Comparison of ENCODE assay signal across 14 cellular contexts in genomic region chr3:152392474-152392873, GRCh38.
DNase-seq lines count a peak whose midpoint lies in the region; ATAC-seq and TF ChIP-seq lines count a peak whose summit lies in the region.
"Had no signal": no experiment of that assay in that cellular context is flagged by ENCODE, and none has a peak within 500 bp of the region (broad histone marks: within the 10 kb centered on the region; RNA-seq: fewer than 3 reads in every experiment).

No MANE protein-coding gene starts in this region.

- peaks cover 34% of the 10 kb centered on the region for H3K36me3 Mint-ChIP-seq in HFFc6 (ENCODE audit: low read depth)
- peaks cover 33% of the 10 kb centered on the region for H3K36me3 Mint-ChIP-seq in activated CD4-positive, alpha-beta memory T cell treated with anti-CD3 and anti-CD28 coated beads for 36 hours

- CTCF ChIA-PET in activated CD4-positive, alpha-beta memory T cell treated with anti-CD3 and anti-CD28 coated beads for 36 hours (lab: Charles Lee): no interaction called here

- TF ChIP-seq EP300 in gastroesophageal sphincter (IDR thresholded peaks at IDR 0.05): no peak

- no peaks in the 10 kb centered on the region for H3K9me3 Mint-ChIP-seq in HFFc6
- peaks cover 8% of the 10 kb centered on the region for H3K9me3 Mint-ChIP-seq in activated CD4-positive, alpha-beta memory T cell treated with anti-CD3 and anti-CD28 coated beads for 36 hours
- H3K9me3 Mint-ChIP-seq: activated B cell treated with CpG ODN at 0.5 μM for 24 hours had no signal

- no peak overlapping the region for H2AFZ ChIP-seq in ACC112 (ENCODE audit: low read length, unreplicated experiment)

- H3K27ac ChIP-seq in ACC112 (ENCODE audit: low read depth, low read length) (0 out of 2 replicates have a peak overlapping the region, but pooled peaks have one; percentile 2), gastroesophageal sphincter (peak overlapping the region; percentile 72 to 92 (median 80)), gastrocnemius medialis (peak overlapping the region; percentile 92 to 96 (median 94)), body of pancreas (no peak overlapping the region)

- peaks cover 30% of the 10 kb centered on the region for H3K4me1 ChIP-seq in ACC112 (ENCODE audit: control insufficient read depth, insufficient read depth, low read length, unreplicated experiment)
- H3K4me1 ChIP-seq in gastroesophageal sphincter: peaks cover 41 to 97% (median 47%) of the 10 kb centered on the region in 3 donors
- peaks cover 89 to 93% of the 10 kb centered on the region in 2 donors for H3K4me1 ChIP-seq in gastrocnemius medialis
- H3K4me1 ChIP-seq in body of pancreas: peaks cover 47% of the 10 kb centered on the region

- H3K4me3 ChIP-seq in ACC112 (ENCODE audit: low read depth, low read length) (no peak overlapping the region), gastroesophageal sphincter (no peak overlapping the region), gastrocnemius medialis (no peak overlapping the region), body of pancreas (no peak overlapping the region)
- H3K4me3 ChIP-seq: MG63, spleen had no signal

- DNase-seq in HFFc6 (no peak), gastrocnemius medialis (no peak), sciatic nerve (ENCODE audit: low spot score) (no peak), NCI-H2029 (lab: John Stamatoyannopoulos, UW) (no peak), body of pancreas (no peak)
- DNase-seq in activated CD4-positive, alpha-beta memory T cell treated with anti-CD3 and anti-CD28 coated beads for 36 hours: no peak
- DNase-seq: activated B cell treated with CpG ODN at 0.5 μM for 24 hours; activated CD8-positive, alpha-beta memory T cell treated with anti-CD3 and anti-CD28 coated beads, Interleukin-2, amount 10 ng/mL, durations not matched to agents 7 days and 5 days; activated naive CD4-positive, alpha-beta T cell; effector CD4-positive, alpha-beta T cell; MG63; spleen had no signal

- H3K9me3 ChIP-seq in gastroesophageal sphincter: no peaks in the 10 kb centered on the region
- H3K9me3 ChIP-seq in gastrocnemius medialis: no peaks in the 10 kb centered on the region
- H3K9me3 ChIP-seq in body of pancreas: no peaks in the 10 kb centered on the region
- H3K9me3 ChIP-seq: MG63 had no signal

- in situ Hi-C loops in gastrocnemius medialis (cut with MboI; ENCODE audit: low sequenced_read_pairs in 4 of 4): no loop called here

- POLR2A ChIA-PET in activated CD4-positive, alpha-beta memory T cell treated with anti-CD3 and anti-CD28 coated beads for 36 hours (lab: Charles Lee): no interaction called here

- H3K79me2 ChIP-seq in ACC112 (ENCODE audit: control insufficient read depth, insufficient read depth, low read length, unreplicated experiment): peaks cover 79% of the 10 kb centered on the region

- TF ChIP-seq POLR2A in gastroesophageal sphincter (IDR thresholded peaks at IDR 0.05) (no peak), gastrocnemius medialis (IDR thresholded peaks at IDR 0.05) (no peak), body of pancreas (IDR thresholded peaks at IDR 0.05) (no peak)

- peak overlapping the region; percentile 34; the same call in 1 of the 2 replicates for H3K4me3 Mint-ChIP-seq in HFFc6
- H3K4me3 Mint-ChIP-seq in activated CD4-positive, alpha-beta memory T cell treated with anti-CD3 and anti-CD28 coated beads for 36 hours: no peak overlapping the region
- H3K4me3 Mint-ChIP-seq: activated B cell treated with CpG ODN at 0.5 μM for 24 hours; activated CD8-positive, alpha-beta memory T cell treated with anti-CD3 and anti-CD28 coated beads, Interleukin-2, amount 10 ng/mL, durations not matched to agents 7 days and 5 days had no signal

- no peak for ATAC-seq in gastroesophageal sphincter
- no peak for ATAC-seq in gastrocnemius medialis
- ATAC-seq in sciatic nerve: no peak
- no peak for ATAC-seq in body of pancreas
- ATAC-seq: activated CD8-positive, alpha-beta memory T cell treated with anti-CD3 and anti-CD28 coated beads, Interleukin-2, amount 10 ng/mL, durations not matched to agents 7 days and 5 days had no signal

- no peaks in the 10 kb centered on the region; the same call in 1 of the 2 replicates for H3K27me3 Mint-ChIP-seq in HFFc6 (ENCODE audit: insufficient read depth)
- H3K27me3 Mint-ChIP-seq in activated CD4-positive, alpha-beta memory T cell treated with anti-CD3 and anti-CD28 coated beads for 36 hours: no peaks in the 10 kb centered on the region
- H3K27me3 Mint-ChIP-seq: activated B cell treated with CpG ODN at 0.5 μM for 24 hours; activated CD8-positive, alpha-beta memory T cell treated with anti-CD3 and anti-CD28 coated beads, Interleukin-2, amount 10 ng/mL, durations not matched to agents 7 days and 5 days had no signal

- H3K27ac Mint-ChIP-seq in HFFc6: peak overlapping the region; percentile 50
- H3K27ac Mint-ChIP-seq in activated CD4-positive, alpha-beta memory T cell treated with anti-CD3 and anti-CD28 coated beads for 36 hours: no peak overlapping the region
- H3K27ac Mint-ChIP-seq: activated CD8-positive, alpha-beta memory T cell treated with anti-CD3 and anti-CD28 coated beads, Interleukin-2, amount 10 ng/mL, durations not matched to agents 7 days and 5 days had no signal

- H3K36me3 ChIP-seq in ACC112 (ENCODE audit: insufficient read depth, low read length) (peaks cover 10% of the 10 kb centered on the region), gastroesophageal sphincter (no peaks in the 10 kb centered on the region), gastrocnemius medialis (peaks cover 0 to 6% of the 10 kb centered on the region in 2 donors), body of pancreas (replicated peaks in 1 of 2; ENCODE audit: insufficient read depth in 1 of 2, low read depth in 2 of 2) (no peaks in the 10 kb centered on the region)

- TF ChIP-seq CTCF in HFFc6 (IDR thresholded peaks at IDR 0.05) (no peak), gastroesophageal sphincter (IDR thresholded peaks at IDR 0.05) (no peak), gastrocnemius medialis (IDR thresholded peaks at IDR 0.05 in 4 of 5, conservative IDR thresholded peaks at IDR 0.05 in 1 of 5) (no peak), body of pancreas (IDR thresholded peaks at IDR 0.05) (no peak)

- peaks cover 65% of the 10 kb centered on the region for H3K4me1 Mint-ChIP-seq in HFFc6 (ENCODE audit: low read depth)
- H3K4me1 Mint-ChIP-seq in activated CD4-positive, alpha-beta memory T cell treated with anti-CD3 and anti-CD28 coated beads for 36 hours (ENCODE audit: low read depth): peaks cover 64% of the 10 kb centered on the region

- H3K27me3 ChIP-seq in ACC112 (ENCODE audit: insufficient read depth, low read length): no peaks in the 10 kb centered on the region
- no peaks in the 10 kb centered on the region for H3K27me3 ChIP-seq in gastroesophageal sphincter
- H3K27me3 ChIP-seq in gastrocnemius medialis: no peaks in the 10 kb centered on the region
- no peaks in the 10 kb centered on the region for H3K27me3 ChIP-seq in body of pancreas
- H3K27me3 ChIP-seq: MG63, spleen had no signal

- WGBS in gastroesophageal sphincter (ENCODE audit: low coverage in 1 of 2), 2 donors: 14% methylated on average over 1 of the region's 1 CpG; no CpG with 5 or more reads in 1 of the 2 donors
- 70 to 71% methylated on average over 1 of the region's 1 CpG for WGBS in body of pancreas, 2 donors

- intact Hi-C loops in gastrocnemius medialis (cut with DNase I; ENCODE audit: low total_unique reads) (no loop called here), sciatic nerve (cut with DNase I) (no loop called here), body of pancreas (cut with DNase I) (no loop called here)
- intact Hi-C loops in activated CD4-positive, alpha-beta memory T cell treated with anti-CD3 and anti-CD28 coated beads for 36 hours (cut with micrococcal nuclease): no loop called here

Comparison
In these comparisons a context has a peak if more than half of its experiments do, and no peak if none do; other contexts are left out.
1. H3K27ac ChIP-seq: peak in ACC112 (single experiment), gastroesophageal sphincter (4 of 4) and gastrocnemius medialis (4 of 4); none in body of pancreas (0 of 4).